17 cellular contexts compared by ENCODE assay signal in genomic region chr17:38709864-38710602, GRCh38. TPM values are rescaled to one million over a fixed set of nuclear protein-coding genes. Genes with fewer than 3 reads are reported as not detected.
DNase-seq lines count a peak whose midpoint lies in the region; ATAC-seq, FAIRE-seq and TF ChIP-seq lines count a peak whose summit lies in the region.
"Had no signal": no experiment of that assay in that cellular context is flagged by ENCODE, and none has a peak within 500 bp of the region (broad histone marks: within the 10 kb centered on the region; RNA-seq: fewer than 3 reads in every experiment).

No MANE protein-coding gene starts in this region.

- peaks cover 4% of the 10 kb centered on the region for H3K9me1 ChIP-seq in K562 (ENCODE audit: control insufficient read depth, insufficient read depth, low read length)

- CTCF ChIA-PET in activated CD4-positive, alpha-beta T cell treated with anti-CD3 and anti-CD28 coated beads, Interleukin-2, amount 10 ng/mL, durations not matched to agents 7 days and 5 days (lab: Charles Lee), result interaction anchor here (1.1 to 1.9 kb wide), 6 partner anchors 8 to 33 kb away, joined by 3 to 8 read pairs (median 4); no protein-coding TSS in a partner anchor
- CTCF ChIA-PET in K562 (lab: Yijun Ruan, JAX; ENCODE audit: low intra/inter-chr PET ratio), result interaction anchor here (0.5 kb wide), 1 partner anchor 113 kb away, joined by 4 read pairs; no protein-coding TSS in a partner anchor

- H2AFZ ChIP-seq in K562 (ENCODE audit: low read depth, low read length), result no peak overlapping the region

- H4K20me1 ChIP-seq in K562 (replicated peaks; ENCODE audit: control insufficient read depth, insufficient read depth, low read length), result peaks cover 8% of the 10 kb centered on the region; the same call in 1 of the 2 replicates

- in situ Hi-C loops in K562 (cut with MboI) (no loop called here), gastrocnemius medialis (cut with MboI; ENCODE audit: low sequenced_read_pairs in 4 of 4) (no loop called here)

- H3K4me3 ChIP-seq in K562, result no peak overlapping the region
- no peak overlapping the region for H3K4me3 ChIP-seq in gastrocnemius medialis
- no peak overlapping the region for H3K4me3 ChIP-seq in upper lobe of right lung
- H3K4me3 ChIP-seq: esophagus muscularis mucosa, heart right ventricle, MG63 had no signal

- no peak overlapping the region for H3K4me2 ChIP-seq in K562 (ENCODE audit: insufficient read depth, low read length)

- intact Hi-C loops in K562 (cut with micrococcal nuclease), result no loop called here
- intact Hi-C loops in gastrocnemius medialis (cut with DNase I; ENCODE audit: low total_unique reads), result loop anchor here (5.0 kb wide), 1 partner anchor 87 kb away; the partner anchor contains the start of gene PIP4K2B
- intact Hi-C loops in upper lobe of right lung (cut with DNase I), result no loop called here

- no peak for TF ChIP-seq CTCF in K562 (IDR thresholded peaks at IDR 0.05 in 2 of 3, conservative IDR thresholded peaks at IDR 0.05 in 1 of 3; ENCODE audit: insufficient read depth in 2 of 3, low read depth in 1 of 3, low read length in 3 of 3)
- TF ChIP-seq CTCF in gastrocnemius medialis (IDR thresholded peaks at IDR 0.05 in 4 of 5, conservative IDR thresholded peaks at IDR 0.05 in 1 of 5), result no peak
- TF ChIP-seq CTCF in upper lobe of right lung (IDR thresholded peaks at IDR 0.05), result no peak

- H3K27ac Mint-ChIP-seq in activated CD4-positive, alpha-beta T cell treated with anti-CD3 and anti-CD28 coated beads, Interleukin-2, amount 10 ng/mL, durations not matched to agents 7 days and 5 days, result peak overlapping the region; percentile 5

- no TSS peak for BruUV-seq in K562 (replicated peaks; lab: Mats Ljungman, UMichigan)

- ATAC-seq in K562 (no peak), gastrocnemius medialis (peak; percentile 67 to 69), upper lobe of right lung (no peak), GM19455 (IDR thresholded peaks at IDR 0.05; ENCODE audit: unreplicated experiment) (no peak)
- ATAC-seq: heart right ventricle had no signal

- peaks cover 72% of the 10 kb centered on the region for H3K36me3 Mint-ChIP-seq in activated CD4-positive, alpha-beta T cell treated with anti-CD3 and anti-CD28 coated beads, Interleukin-2, amount 10 ng/mL, durations not matched to agents 7 days and 5 days (ENCODE audit: low read depth)

- TF ChIP-seq RAD21 in K562 (CRISPR knock-in tag; conservative IDR thresholded peaks at IDR 0.05 in 1 of 2, IDR thresholded peaks at IDR 0.05 in 1 of 2), result no peak

- H3K9me3 Mint-ChIP-seq in activated CD4-positive, alpha-beta T cell treated with anti-CD3 and anti-CD28 coated beads, Interleukin-2, amount 10 ng/mL, durations not matched to agents 7 days and 5 days, result no peaks in the 10 kb centered on the region

- H3K4me1 Mint-ChIP-seq in activated CD4-positive, alpha-beta T cell treated with anti-CD3 and anti-CD28 coated beads, Interleukin-2, amount 10 ng/mL, durations not matched to agents 7 days and 5 days, result peaks cover 61% of the 10 kb centered on the region

- no peak for FAIRE-seq in K562 (lab: Jason Lieb, UNC)
- FAIRE-seq in GM19239 (lab: Jason Lieb, UNC), result no peak
- FAIRE-seq: astrocyte had no signal

- peaks cover 27% of the 10 kb centered on the region for H3K79me2 ChIP-seq in K562 (ENCODE audit: control insufficient read depth, insufficient read depth, low read length)

- WGBS in K562 (ENCODE audit: insufficient coverage, low coverage, missing lambda C conversion rate), result 60% methylated on average over 13 of the region's 13 CpGs

- no peak for DNase-seq in activated CD4-positive, alpha-beta T cell treated with anti-CD3 and anti-CD28 coated beads, Interleukin-2, amount 10 ng/mL, durations not matched to agents 7 days and 5 days
- DNase-seq in activated CD4-positive, alpha-beta T cell treated with anti-CD3 and anti-CD28 coated beads for 1 hour, result no peak
- DNase-seq in LHCN-M2 (ENCODE audit: low read depth), result peak; percentile 84
- no peak for DNase-seq in K562 (ENCODE audit: extremely low read depth in 1 of 4, low spot score in 3 of 4)
- peak; percentile 78 to 82 for DNase-seq in gastrocnemius medialis
- no peak for DNase-seq in upper lobe of right lung
- DNase-seq in GM19239 (ENCODE audit: insufficient read length, low spot score), result no peak
- DNase-seq: ACHN; activated CD4-positive, CD25-positive, alpha-beta regulatory T cell; Calu3; heart right ventricle; MG63; NCI-H187 treated with DMSO at 0.1 percent for 48 hours; NCI-H524 had no signal

- no peak for TF ChIP-seq EP300 in K562 (IDR thresholded peaks at IDR 0.05; ENCODE audit: low read length)

- H3K27ac ChIP-seq in K562 (ENCODE audit: extremely low read depth, low read depth, low read length) (no peak overlapping the region), gastrocnemius medialis (peak overlapping the region; percentile 66 to 100 (median 84)), upper lobe of right lung (no peak overlapping the region)
- H3K27ac ChIP-seq: esophagus muscularis mucosa had no signal

- no peak; the same call in 1 of the 2 replicates for TF ChIP-seq POLR2A in K562 (conservative IDR thresholded peaks at IDR 0.05)
- TF ChIP-seq POLR2A in gastrocnemius medialis (IDR thresholded peaks at IDR 0.05), result peak; percentile 23 to 63

- no peaks in the 10 kb centered on the region for H3K27me3 Mint-ChIP-seq in activated CD4-positive, alpha-beta T cell treated with anti-CD3 and anti-CD28 coated beads, Interleukin-2, amount 10 ng/mL, durations not matched to agents 7 days and 5 days

- H3K9me3 ChIP-seq in K562 (replicated peaks; ENCODE audit: control insufficient read depth, insufficient read depth, low read depth, low read length) (no peaks in the 10 kb centered on the region), gastrocnemius medialis (no peaks in the 10 kb centered on the region), upper lobe of right lung (no peaks in the 10 kb centered on the region)
- H3K9me3 ChIP-seq: esophagus muscularis mucosa, heart right ventricle, MG63 had no signal

- POLR2A ChIA-PET in activated CD4-positive, alpha-beta T cell treated with anti-CD3 and anti-CD28 coated beads, Interleukin-2, amount 10 ng/mL, durations not matched to agents 7 days and 5 days (lab: Charles Lee), result no interaction called here
- POLR2A ChIA-PET in K562 (lab: Yijun Ruan, JAX), result interaction anchor here (0.6 to 3.5 kb wide), 9 partner anchors 7 to 319 kb away, joined by 3 to 30 read pairs (median 4); no protein-coding TSS in a partner anchor

- H3K9ac ChIP-seq in K562 (ENCODE audit: insufficient read depth in 1 of 2, low read depth in 2 of 2, low read length in 2 of 2), result peak overlapping the region in 1 of 2 experiments; percentile 75; a peak in 2 of 4 replicates

- peaks cover 70% of the 10 kb centered on the region; the same call in 2 of the 3 replicates for H3K36me3 ChIP-seq in K562 (ENCODE audit: control insufficient read depth, insufficient read depth, low read length)
- H3K36me3 ChIP-seq in gastrocnemius medialis, result peaks cover 0 to 45% of the 10 kb centered on the region in 2 donors
- peaks cover 53% of the 10 kb centered on the region for H3K36me3 ChIP-seq in upper lobe of right lung

- H3K27me3 ChIP-seq in K562 (ENCODE audit: control insufficient read depth in 2 of 2, insufficient read depth in 2 of 2, low read length in 2 of 2) (no peaks in the 10 kb centered on the region), gastrocnemius medialis (no peaks in the 10 kb centered on the region), upper lobe of right lung (no peaks in the 10 kb centered on the region)
- H3K27me3 ChIP-seq: esophagus muscularis mucosa, heart right ventricle, MG63 had no signal

- H3K4me1 ChIP-seq in K562 (replicated peaks in 1 of 2; ENCODE audit: control insufficient read depth in 2 of 2, insufficient read depth in 2 of 2, low read length in 2 of 2) (peaks cover 35 to 58% of the 10 kb centered on the region in 2 experiments), gastrocnemius medialis (peaks cover 59 to 61% of the 10 kb centered on the region in 2 donors), upper lobe of right lung (peaks cover 14% of the 10 kb centered on the region)

- H3K4me3 Mint-ChIP-seq in activated CD4-positive, alpha-beta T cell treated with anti-CD3 and anti-CD28 coated beads, Interleukin-2, amount 10 ng/mL, durations not matched to agents 7 days and 5 days, result no peak overlapping the region

RNA-seq across cellular contexts. Expression of gene MLLT6, which starts 5.0 kb away (rescaled TPM):
- total RNA-seq in activated CD4-positive, alpha-beta T cell treated with anti-CD3 and anti-CD28 coated beads, Interleukin-2, amount 10 ng/mL, durations not matched to agents 7 days and 5 days, result 100 to 1,000 TPM; 251 to 264 TPM
- total RNA-seq in LHCN-M2 (2014; rRNA removed) (21.4 and 26.8 TPM in 2 replicates), K562 (2014; rRNA removed) (31.4 and 34.9 TPM in 2 replicates), K562 (2014; rRNA removed; fragmentation: Illumina TruSeq; extraction: Trizol) (17.4 and 18.4 TPM in 2 replicates), K562 (2015; rRNA removed; fragmentation: Illumina TruSeq; extraction: Trizol) (22.7 and 23.6 TPM in 2 replicates), K562 (2021) (61.3 and 71.7 TPM in 2 replicates), gastrocnemius medialis (10 to 100 TPM; 48.2 to 76.8 (median 56.3) TPM), upper lobe of right lung (133 TPM)
- 19.6 TPM for polyA plus RNA-seq in LHCN-M2 (2012)
- 330 and 658 TPM in 2 replicates for total RNA-seq in K562 (2011; cell fraction: chromatin; rRNA removed; ENCODE audit: low replicate concordance)
- total RNA-seq in K562 (2011; cell fraction: nucleolus; rRNA removed), result 248 and 270 TPM in 2 replicates
- 297 and 366 TPM in 2 replicates for total RNA-seq in K562 (2011; cell fraction: nucleoplasm; rRNA removed)
- polyA plus RNA-seq in K562 (2011; rRNA removed) (30.0 and 30.6 TPM in 2 replicates), K562 (2014; fragmentation: Illumina TruSeq; extraction: Trizol) (30.2 and 33.4 TPM in 2 replicates), K562 (2014; fragmentation: Nextera tagmentation; extraction: Ambion mirVana) (1 to 10 TPM; 3.1 to 3.4 TPM), K562 (2014; rRNA removed) (47.8 and 55.0 TPM in 2 replicates)
- polyA plus RNA-seq in K562 (2011; cell fraction: cytosol; rRNA removed), result 11.8 and 25.6 TPM in 2 replicates
- 127 and 214 TPM in 2 replicates for polyA plus RNA-seq in K562 (2011; cell fraction: nucleus; rRNA removed)
- 36.2 and 46.8 TPM in 2 replicates for polyA plus RNA-seq in K562 (2012)
- 20.1 and 32.9 TPM in 2 replicates for polyA minus RNA-seq in K562 (2011; rRNA and poly(A)+ RNA removed)
- 13.9 and 19.0 TPM in 2 replicates for polyA minus RNA-seq in K562 (2011; cell fraction: cytosol; rRNA and poly(A)+ RNA removed)
- 52.0 and 68.0 TPM in 2 replicates for polyA minus RNA-seq in K562 (2011; cell fraction: nucleus; rRNA and poly(A)+ RNA removed)

RNA-seq across cellular contexts. Expression of gene CISD3, which starts 20.1 kb away (rescaled TPM):
- total RNA-seq in activated CD4-positive, alpha-beta T cell treated with anti-CD3 and anti-CD28 coated beads, Interleukin-2, amount 10 ng/mL, durations not matched to agents 7 days and 5 days, result 10 to 100 TPM; 45.7 to 46.3 TPM
- total RNA-seq in LHCN-M2 (2014; rRNA removed) (7.4 and 9.9 TPM in 2 replicates), K562 (2014; rRNA removed) (21.7 and 29.6 TPM in 2 replicates), K562 (2014; rRNA removed; fragmentation: Illumina TruSeq; extraction: Trizol) (7.2 and 11.7 TPM in 2 replicates), K562 (2015; rRNA removed; fragmentation: Illumina TruSeq; extraction: Trizol) (15.6 and 15.7 TPM in 2 replicates), K562 (2021) (60.7 and 78.7 TPM in 2 replicates), gastrocnemius medialis (10 to 100 TPM; 10.0 to 25.8 (median 13.3) TPM), upper lobe of right lung (29.7 TPM)
- 61.0 TPM for polyA plus RNA-seq in LHCN-M2 (2012)
- 5.3 and 11.2 TPM in 2 replicates for total RNA-seq in K562 (2011; cell fraction: chromatin; rRNA removed; ENCODE audit: low replicate concordance)
- 8.9 and 9.2 TPM in 2 replicates for total RNA-seq in K562 (2011; cell fraction: nucleolus; rRNA removed)
- 10.9 and 12.7 TPM in 2 replicates for total RNA-seq in K562 (2011; cell fraction: nucleoplasm; rRNA removed)
- polyA plus RNA-seq in K562 (2011; rRNA removed) (13.0 and 20.5 TPM in 2 replicates), K562 (2014; fragmentation: Illumina TruSeq; extraction: Trizol) (15.0 and 29.4 TPM in 2 replicates), K562 (2014; fragmentation: Nextera tagmentation; extraction: Ambion mirVana) (10 to 100 TPM in 1 of 2 experiments, 1 to 10 TPM in 1; 5.0 to 10.7 TPM), K562 (2014; rRNA removed) (38.9 and 57.5 TPM in 2 replicates)
- 7.8 and 30.3 TPM in 2 replicates for polyA plus RNA-seq in K562 (2011; cell fraction: cytosol; rRNA removed)
- polyA plus RNA-seq in K562 (2011; cell fraction: nucleus; rRNA removed), result 6.0 and 11.9 TPM in 2 replicates
- polyA plus RNA-seq in K562 (2012), result 25.2 and 31.6 TPM in 2 replicates
- polyA minus RNA-seq in K562 (2011; rRNA and poly(A)+ RNA removed), result 2.4 and 3.5 TPM in 2 replicates
- 4.8 and 12.4 TPM in 2 replicates for polyA minus RNA-seq in K562 (2011; cell fraction: cytosol; rRNA and poly(A)+ RNA removed)
- polyA minus RNA-seq in K562 (2011; cell fraction: nucleus; rRNA and poly(A)+ RNA removed), result 2.6 and 3.9 TPM in 2 replicates

RNA-seq across cellular contexts. Expression of gene EPOP, which starts 35.3 kb away (rescaled TPM):
- total RNA-seq in activated CD4-positive, alpha-beta T cell treated with anti-CD3 and anti-CD28 coated beads, Interleukin-2, amount 10 ng/mL, durations not matched to agents 7 days and 5 days, result 1 to 10 TPM; 7.5 to 7.8 TPM
- total RNA-seq in LHCN-M2 (2014; rRNA removed), result 2.6 and 2.7 TPM in 2 replicates
- 1.3 TPM for polyA plus RNA-seq in LHCN-M2 (2012)
- total RNA-seq in K562 (2011; cell fraction: chromatin; rRNA removed; ENCODE audit: low replicate concordance), result 1.5 and 3.4 TPM in 2 replicates
- 3.6 and 4.3 TPM in 2 replicates for total RNA-seq in K562 (2011; cell fraction: nucleolus; rRNA removed)
- 2.3 and 3.1 TPM in 2 replicates for total RNA-seq in K562 (2011; cell fraction: nucleoplasm; rRNA removed)
- 5.9 and 7.3 TPM in 2 replicates for total RNA-seq in K562 (2014; rRNA removed)
- total RNA-seq in K562 (2014; rRNA removed; fragmentation: Illumina TruSeq; extraction: Trizol), result 4.3 and 4.6 TPM in 2 replicates
- total RNA-seq in K562 (2015; rRNA removed; fragmentation: Illumina TruSeq; extraction: Trizol), result 3.7 and 3.8 TPM in 2 replicates
- total RNA-seq in K562 (2021), result 9.4 and 10.6 TPM in 2 replicates
- polyA plus RNA-seq in K562 (2011; rRNA removed), result 1.3 and 3.0 TPM in 2 replicates
- 1.4 and 5.8 TPM in 2 replicates for polyA plus RNA-seq in K562 (2011; cell fraction: cytosol; rRNA removed)
- 1.4 and 3.2 TPM in 2 replicates for polyA plus RNA-seq in K562 (2011; cell fraction: nucleus; rRNA removed)
- 2.6 and 6.0 TPM in 2 replicates for polyA plus RNA-seq in K562 (2012)
- polyA plus RNA-seq in K562 (2014; fragmentation: Illumina TruSeq; extraction: Trizol), result 4.3 and 4.7 TPM in 2 replicates
- polyA plus RNA-seq in K562 (2014; fragmentation: Nextera tagmentation; extraction: Ambion mirVana), result under 1 TPM; 0.41 to 0.62 TPM
- 5.0 and 5.2 TPM in 2 replicates for polyA plus RNA-seq in K562 (2014; rRNA removed)
- 2.1 and 3.9 TPM in 2 replicates for polyA minus RNA-seq in K562 (2011; rRNA and poly(A)+ RNA removed)
- 2.0 and 4.8 TPM in 2 replicates for polyA minus RNA-seq in K562 (2011; cell fraction: cytosol; rRNA and poly(A)+ RNA removed)
- polyA minus RNA-seq in K562 (2011; cell fraction: nucleus; rRNA and poly(A)+ RNA removed), result 1.8 and 2.3 TPM in 2 replicates
- 1 to 10 TPM in 1 of 4 donors, under 1 TPM in 2, not detected in 1; 0.29 to 1.2 (median 0.75) TPM for total RNA-seq in gastrocnemius medialis
- total RNA-seq in upper lobe of right lung, result 2.1 TPM

RNA-seq across cellular contexts. Expression of gene PCGF2, which starts 38.1 kb away (rescaled TPM):
- total RNA-seq in activated CD4-positive, alpha-beta T cell treated with anti-CD3 and anti-CD28 coated beads, Interleukin-2, amount 10 ng/mL, durations not matched to agents 7 days and 5 days, result under 1 TPM; 0.22 to 0.23 TPM
- 6.4 and 7.7 TPM in 2 replicates for total RNA-seq in LHCN-M2 (2014; rRNA removed)
- 43.1 TPM for polyA plus RNA-seq in LHCN-M2 (2012)
- 12.2 and 22.3 TPM in 2 replicates for total RNA-seq in K562 (2011; cell fraction: chromatin; rRNA removed; ENCODE audit: low replicate concordance)
- 14.2 and 14.7 TPM in 2 replicates for total RNA-seq in K562 (2011; cell fraction: nucleolus; rRNA removed)
- 12.9 and 19.9 TPM in 2 replicates for total RNA-seq in K562 (2011; cell fraction: nucleoplasm; rRNA removed)
- 6.6 and 8.3 TPM in 2 replicates for total RNA-seq in K562 (2014; rRNA removed)
- total RNA-seq in K562 (2014; rRNA removed; fragmentation: Illumina TruSeq; extraction: Trizol), result 3.0 and 3.7 TPM in 2 replicates
- 4.0 and 5.1 TPM in 2 replicates for total RNA-seq in K562 (2015; rRNA removed; fragmentation: Illumina TruSeq; extraction: Trizol)
- total RNA-seq in K562 (2021), result 33.4 and 33.7 TPM in 2 replicates
- 5.9 and 7.0 TPM in 2 replicates for polyA plus RNA-seq in K562 (2011; rRNA removed)
- 7.1 and 19.3 TPM in 2 replicates for polyA plus RNA-seq in K562 (2011; cell fraction: cytosol; rRNA removed)
- 12.9 and 33.2 TPM in 2 replicates for polyA plus RNA-seq in K562 (2011; cell fraction: nucleus; rRNA removed)
- 22.2 and 28.1 TPM in 2 replicates for polyA plus RNA-seq in K562 (2012)
- 14.0 and 17.8 TPM in 2 replicates for polyA plus RNA-seq in K562 (2014; fragmentation: Illumina TruSeq; extraction: Trizol)
- 1 to 10 TPM; 1.3 to 1.4 TPM for polyA plus RNA-seq in K562 (2014; fragmentation: Nextera tagmentation; extraction: Ambion mirVana)
- 17.1 and 20.3 TPM in 2 replicates for polyA plus RNA-seq in K562 (2014; rRNA removed)
- 4.2 and 5.7 TPM in 2 replicates for polyA minus RNA-seq in K562 (2011; rRNA and poly(A)+ RNA removed)
- 12.4 and 18.0 TPM in 2 replicates for polyA minus RNA-seq in K562 (2011; cell fraction: cytosol; rRNA and poly(A)+ RNA removed)
- polyA minus RNA-seq in K562 (2011; cell fraction: nucleus; rRNA and poly(A)+ RNA removed), result 3.0 and 5.5 TPM in 2 replicates
- total RNA-seq in gastrocnemius medialis, result 1 to 10 TPM; 1.3 to 4.0 (median 1.6) TPM
- total RNA-seq in upper lobe of right lung, result 59.1 TPM

RNA-seq across cellular contexts. Expression of gene PSMB3, which starts 42.5 kb away (rescaled TPM):
- total RNA-seq in activated CD4-positive, alpha-beta T cell treated with anti-CD3 and anti-CD28 coated beads, Interleukin-2, amount 10 ng/mL, durations not matched to agents 7 days and 5 days, result 100 to 1,000 TPM; 262 to 294 TPM
- 233 and 303 TPM in 2 replicates for total RNA-seq in LHCN-M2 (2014; rRNA removed)
- polyA plus RNA-seq in LHCN-M2 (2012), result 330 TPM
- total RNA-seq in K562 (2011; cell fraction: chromatin; rRNA removed; ENCODE audit: low replicate concordance), result 28.6 and 81.3 TPM in 2 replicates
- 130 and 156 TPM in 2 replicates for total RNA-seq in K562 (2011; cell fraction: nucleolus; rRNA removed)
- total RNA-seq in K562 (2011; cell fraction: nucleoplasm; rRNA removed), result 96.8 and 111 TPM in 2 replicates
- total RNA-seq in K562 (2014; rRNA removed), result 509 and 525 TPM in 2 replicates
- 498 and 574 TPM in 2 replicates for total RNA-seq in K562 (2014; rRNA removed; fragmentation: Illumina TruSeq; extraction: Trizol)
- total RNA-seq in K562 (2015; rRNA removed; fragmentation: Illumina TruSeq; extraction: Trizol), result 469 and 476 TPM in 2 replicates
- 460 and 522 TPM in 2 replicates for total RNA-seq in K562 (2021)
- 331 and 538 TPM in 2 replicates for polyA plus RNA-seq in K562 (2011; rRNA removed)
- polyA plus RNA-seq in K562 (2011; cell fraction: cytosol; rRNA removed), result 662 and 1,258 TPM in 2 replicates
- 149 and 186 TPM in 2 replicates for polyA plus RNA-seq in K562 (2011; cell fraction: nucleus; rRNA removed)
- polyA plus RNA-seq in K562 (2012), result 361 and 450 TPM in 2 replicates
- polyA plus RNA-seq in K562 (2014; fragmentation: Illumina TruSeq; extraction: Trizol), result 538 and 584 TPM in 2 replicates
- 1,000 to 10,000 TPM; 2,413 to 2,775 TPM for polyA plus RNA-seq in K562 (2014; fragmentation: Nextera tagmentation; extraction: Ambion mirVana)
- polyA plus RNA-seq in K562 (2014; rRNA removed), result 729 and 824 TPM in 2 replicates
- polyA minus RNA-seq in K562 (2011; rRNA and poly(A)+ RNA removed), result 209 and 374 TPM in 2 replicates
- polyA minus RNA-seq in K562 (2011; cell fraction: cytosol; rRNA and poly(A)+ RNA removed), result 99.7 and 217 TPM in 2 replicates
- 36.3 and 46.2 TPM in 2 replicates for polyA minus RNA-seq in K562 (2011; cell fraction: nucleus; rRNA and poly(A)+ RNA removed)
- 100 to 1,000 TPM; 211 to 334 (median 280) TPM for total RNA-seq in gastrocnemius medialis
- 127 TPM for total RNA-seq in upper lobe of right lung

Comparison
In these comparisons a context has a peak if more than half of its experiments do, and no peak if none do; other contexts are left out.
1. DNase-seq: peak in LHCN-M2 (single experiment) and gastrocnemius medialis (2 of 2); none in activated CD4-positive, alpha-beta T cell treated with anti-CD3 and anti-CD28 coated beads, Interleukin-2, amount 10 ng/mL, durations not matched to agents 7 days and 5 days (single experiment), activated CD4-positive, alpha-beta T cell treated with anti-CD3 and anti-CD28 coated beads for 1 hour (single experiment), K562 (0 of 4), upper lobe of right lung (single experiment) and GM19239 (single experiment).
2. ATAC-seq: peak in gastrocnemius medialis (2 of 2); none in K562 (single experiment), upper lobe of right lung (single experiment) and GM19455 (single experiment).
3. H3K27ac ChIP-seq: peak in gastrocnemius medialis (4 of 4); none in K562 (single experiment) and upper lobe of right lung (single experiment).